1 cellular context compared by ENCODE assay signal in the genomic region with DNA sequence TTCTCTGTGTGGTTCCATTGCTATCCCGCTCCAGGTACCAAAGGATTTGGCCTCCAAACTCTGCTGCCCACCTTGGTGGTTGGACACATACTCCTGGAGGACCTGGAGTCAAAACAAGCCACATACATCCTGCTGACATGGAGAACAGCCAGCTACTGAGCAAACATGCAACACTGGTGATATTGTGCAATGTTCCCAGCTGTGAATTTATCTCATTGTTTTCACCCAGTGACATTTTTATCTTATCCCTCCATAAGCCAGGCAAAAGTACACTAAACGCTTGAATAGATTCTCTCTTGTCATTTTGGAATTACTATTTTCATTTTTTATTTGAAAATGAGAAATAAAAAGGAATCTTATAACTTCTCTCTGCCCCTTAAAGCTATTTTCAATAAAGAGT.
TF ChIP-seq lines count a peak whose summit lies in the region.

No MANE protein-coding gene starts in this region.

TF ChIP-seq in GM23338, 12 proteins besides CTCF, POLR2A, EP300 and RAD21 (continued from another document):
- TF ChIP-seq, protein P1, sequence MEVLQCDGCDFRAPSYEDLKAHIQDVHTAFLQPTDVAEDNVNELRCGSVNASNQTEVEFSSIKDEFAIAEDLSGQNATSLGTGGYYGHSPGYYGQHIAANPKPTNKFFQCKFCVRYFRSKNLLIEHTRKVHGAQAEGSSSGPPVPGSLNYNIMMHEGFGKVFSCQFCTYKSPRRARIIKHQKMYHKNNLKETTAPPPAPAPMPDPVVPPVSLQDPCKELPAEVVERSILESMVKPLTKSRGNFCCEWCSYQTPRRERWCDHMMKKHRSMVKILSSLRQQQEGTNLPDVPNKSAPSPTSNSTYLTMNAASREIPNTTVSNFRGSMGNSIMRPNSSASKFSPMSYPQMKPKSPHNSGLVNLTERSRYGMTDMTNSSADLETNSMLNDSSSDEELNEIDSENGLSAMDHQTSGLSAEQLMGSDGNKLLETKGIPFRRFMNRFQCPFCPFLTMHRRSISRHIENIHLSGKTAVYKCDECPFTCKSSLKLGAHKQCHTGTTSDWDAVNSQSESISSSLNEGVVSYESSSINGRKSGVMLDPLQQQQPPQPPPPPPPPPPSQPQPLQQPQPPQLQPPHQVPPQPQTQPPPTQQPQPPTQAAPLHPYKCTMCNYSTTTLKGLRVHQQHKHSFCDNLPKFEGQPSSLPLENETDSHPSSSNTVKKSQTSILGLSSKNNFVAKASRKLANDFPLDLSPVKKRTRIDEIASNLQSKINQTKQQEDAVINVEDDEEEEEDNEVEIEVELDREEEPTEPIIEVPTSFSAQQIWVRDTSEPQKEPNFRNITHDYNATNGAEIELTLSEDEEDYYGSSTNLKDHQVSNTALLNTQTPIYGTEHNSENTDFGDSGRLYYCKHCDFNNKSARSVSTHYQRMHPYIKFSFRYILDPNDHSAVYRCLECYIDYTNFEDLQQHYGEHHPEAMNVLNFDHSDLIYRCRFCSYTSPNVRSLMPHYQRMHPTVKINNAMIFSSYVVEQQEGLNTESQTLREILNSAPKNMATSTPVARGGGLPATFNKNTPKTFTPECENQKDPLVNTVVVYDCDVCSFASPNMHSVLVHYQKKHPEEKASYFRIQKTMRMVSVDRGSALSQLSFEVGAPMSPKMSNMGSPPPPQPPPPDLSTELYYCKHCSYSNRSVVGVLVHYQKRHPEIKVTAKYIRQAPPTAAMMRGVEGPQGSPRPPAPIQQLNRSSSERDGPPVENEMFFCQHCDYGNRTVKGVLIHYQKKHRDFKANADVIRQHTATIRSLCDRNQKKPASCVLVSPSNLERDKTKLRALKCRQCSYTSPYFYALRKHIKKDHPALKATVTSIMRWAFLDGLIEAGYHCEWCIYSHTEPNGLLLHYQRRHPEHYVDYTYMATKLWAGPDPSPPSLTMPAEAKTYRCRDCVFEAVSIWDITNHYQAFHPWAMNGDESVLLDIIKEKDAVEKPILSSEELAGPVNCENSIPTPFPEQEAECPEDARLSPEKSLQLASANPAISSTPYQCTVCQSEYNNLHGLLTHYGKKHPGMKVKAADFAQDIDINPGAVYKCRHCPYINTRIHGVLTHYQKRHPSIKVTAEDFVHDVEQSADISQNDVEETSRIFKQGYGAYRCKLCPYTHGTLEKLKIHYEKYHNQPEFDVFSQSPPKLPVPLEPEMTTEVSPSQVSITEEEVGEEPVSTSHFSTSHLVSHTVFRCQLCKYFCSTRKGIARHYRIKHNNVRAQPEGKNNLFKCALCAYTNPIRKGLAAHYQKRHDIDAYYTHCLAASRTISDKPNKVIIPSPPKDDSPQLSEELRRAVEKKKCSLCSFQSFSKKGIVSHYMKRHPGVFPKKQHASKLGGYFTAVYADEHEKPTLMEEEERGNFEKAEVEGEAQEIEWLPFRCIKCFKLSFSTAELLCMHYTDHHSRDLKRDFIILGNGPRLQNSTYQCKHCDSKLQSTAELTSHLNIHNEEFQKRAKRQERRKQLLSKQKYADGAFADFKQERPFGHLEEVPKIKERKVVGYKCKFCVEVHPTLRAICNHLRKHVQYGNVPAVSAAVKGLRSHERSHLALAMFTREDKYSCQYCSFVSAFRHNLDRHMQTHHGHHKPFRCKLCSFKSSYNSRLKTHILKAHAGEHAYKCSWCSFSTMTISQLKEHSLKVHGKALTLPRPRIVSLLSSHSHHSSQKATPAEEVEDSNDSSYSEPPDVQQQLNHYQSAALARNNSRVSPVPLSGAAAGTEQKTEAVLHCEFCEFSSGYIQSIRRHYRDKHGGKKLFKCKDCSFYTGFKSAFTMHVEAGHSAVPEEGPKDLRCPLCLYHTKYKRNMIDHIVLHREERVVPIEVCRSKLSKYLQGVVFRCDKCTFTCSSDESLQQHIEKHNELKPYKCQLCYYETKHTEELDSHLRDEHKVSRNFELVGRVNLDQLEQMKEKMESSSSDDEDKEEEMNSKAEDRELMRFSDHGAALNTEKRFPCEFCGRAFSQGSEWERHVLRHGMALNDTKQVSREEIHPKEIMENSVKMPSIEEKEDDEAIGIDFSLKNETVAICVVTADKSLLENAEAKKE (CRISPR knock-in tag; IDR thresholded peaks at IDR 0.05) = no peak
TF ChIP-seq in GM23338: peak in this region for 0.
